In the genomic region with DNA sequence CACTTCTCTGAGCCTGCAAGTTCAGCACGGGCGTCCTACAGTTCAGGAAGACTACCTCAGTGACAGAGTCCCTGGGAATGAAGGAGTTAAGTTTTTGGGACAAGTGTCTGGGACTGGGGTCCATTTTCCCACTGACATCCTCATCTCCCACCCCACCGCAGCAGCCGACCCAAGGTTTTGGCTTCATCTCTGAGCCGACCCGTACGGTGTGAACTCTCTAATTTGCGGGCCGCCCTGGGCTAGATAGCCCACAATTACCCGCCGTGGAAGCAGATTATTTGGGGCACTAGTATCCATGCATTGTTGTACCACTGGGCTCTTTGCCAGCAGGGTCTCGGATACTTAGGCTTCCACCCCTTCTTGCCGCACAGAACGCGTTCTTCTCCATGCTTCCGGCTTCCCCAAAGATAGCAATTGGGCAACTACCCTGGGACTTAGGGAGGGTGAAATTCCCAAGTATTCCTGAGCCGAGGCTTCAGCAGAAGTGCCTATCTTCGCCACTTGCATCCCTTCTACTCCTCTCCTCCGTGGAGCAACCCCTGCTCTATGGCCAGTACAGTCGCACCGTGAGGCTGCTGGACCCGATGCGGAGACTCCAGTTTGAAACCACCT, we compare ENCODE assay signal across 21 cellular contexts. TPM values are rescaled to one million over a fixed set of nuclear protein-coding genes. Genes with fewer than 3 reads are reported as not detected.
"Had no signal": no experiment of that assay in that cellular context is flagged by ENCODE, and none has a peak within 500 bp of the region (broad histone marks: within the 10 kb centered on the region; RNA-seq: fewer than 3 reads in every experiment).

No MANE protein-coding gene starts in this region.

- DNase-seq: activated CD4-positive, alpha-beta T cell treated with anti-CD3 and anti-CD28 coated beads for 1 hour; activated CD4-positive, alpha-beta T cell treated with anti-CD3 and anti-CD28 coated beads, Interleukin-2, amount 50 U/mL, for 48 hours; activated naive CD4-positive, alpha-beta T cell treated with anti-CD3 and anti-CD28 coated beads for 36 hours; activated naive CD8-positive, alpha-beta T cell treated with anti-CD3 and anti-CD28 coated beads, Interleukin-2, amount 50 U/mL, for 24 hours; aorta; dermis blood vessel endothelial cell; gastrocnemius medialis; heart left ventricle; immature natural killer cell; ovary; sigmoid colon; spleen; T-helper 1 cell; T1000 had no signal

- H3K4me3 Mint-ChIP-seq: activated naive CD4-positive, alpha-beta T cell treated with anti-CD3 and anti-CD28 coated beads for 36 hours; activated naive CD8-positive, alpha-beta T cell treated with anti-CD3 and anti-CD28 coated beads, Interleukin-2, amount 50 U/mL, for 24 hours; activated T-helper 17 cell treated with anti-CD3 and anti-CD28 coated beads, Interleukin-2, amount 50 U/mL, for 72 hours; immature natural killer cell had no signal

- H3K4me1 Mint-ChIP-seq: activated naive CD8-positive, alpha-beta T cell treated with anti-CD3 and anti-CD28 coated beads, Interleukin-2, amount 50 U/mL, for 24 hours; activated T-helper 17 cell treated with anti-CD3 and anti-CD28 coated beads, Interleukin-2, amount 50 U/mL, for 72 hours; immature natural killer cell had no signal

- H3K27me3 ChIP-seq: ovary had no signal

- H3K36me3 ChIP-seq: gastrocnemius medialis, heart left ventricle, ovary, sigmoid colon, spleen, thoracic aorta had no signal

- H3K9me3 ChIP-seq: gastrocnemius medialis, heart left ventricle, ovary, sigmoid colon, spleen, thoracic aorta had no signal

- H3K27ac ChIP-seq: gastrocnemius medialis, heart left ventricle, ovary, sigmoid colon, spleen, thoracic aorta had no signal

- H3K4me1 ChIP-seq: gastrocnemius medialis, heart left ventricle, sigmoid colon, spleen had no signal

- H3K9me3 Mint-ChIP-seq: activated naive CD4-positive, alpha-beta T cell treated with anti-CD3 and anti-CD28 coated beads for 36 hours; activated naive CD8-positive, alpha-beta T cell treated with anti-CD3 and anti-CD28 coated beads, Interleukin-2, amount 50 U/mL, for 24 hours; activated T-helper 17 cell treated with anti-CD3 and anti-CD28 coated beads, Interleukin-2, amount 50 U/mL, for 72 hours had no signal

- ATAC-seq: activated naive CD8-positive, alpha-beta T cell treated with anti-CD3 and anti-CD28 coated beads, Interleukin-2, amount 50 U/mL, for 24 hours; activated T-helper 17 cell treated with anti-CD3 and anti-CD28 coated beads, Interleukin-2, amount 50 U/mL, for 72 hours; gastrocnemius medialis; heart left ventricle had no signal

- H3K27ac Mint-ChIP-seq: activated naive CD4-positive, alpha-beta T cell treated with anti-CD3 and anti-CD28 coated beads for 36 hours; activated naive CD8-positive, alpha-beta T cell treated with anti-CD3 and anti-CD28 coated beads, Interleukin-2, amount 50 U/mL, for 24 hours; activated T-helper 17 cell treated with anti-CD3 and anti-CD28 coated beads, Interleukin-2, amount 50 U/mL, for 72 hours; immature natural killer cell had no signal

- H3K4me3 ChIP-seq: gastrocnemius medialis, heart left ventricle, ovary, spleen, thoracic aorta had no signal

RNA-seq across cellular contexts. Expression of a gene that starts 2.4 kb away (rescaled TPM):
- total RNA-seq: activated naive CD4-positive, alpha-beta T cell treated with anti-CD3 and anti-CD28 coated beads for 36 hours; activated T-helper 17 cell treated with anti-CD3 and anti-CD28 coated beads, Interleukin-2, amount 50 U/mL, for 72 hours; aorta; bronchial epithelial cell; chondrocyte; dermis blood vessel endothelial cell; epithelial cell of proximal tubule; gastrocnemius medialis; mesenteric fat pad; pulmonary artery endothelial cell; spleen; thoracic aorta had no signal
- polyA plus RNA-seq: aorta, heart left ventricle, immature natural killer cell, spleen had no signal
